8 cellular contexts compared by ENCODE assay signal in genomic region chr15:72784233-72784876, GRCh38. TPM values are rescaled to one million over a fixed set of nuclear protein-coding genes. Genes with fewer than 3 reads are reported as not detected.
DNase-seq lines count a peak whose midpoint lies in the region; ATAC-seq and TF ChIP-seq lines count a peak whose summit lies in the region.

No MANE protein-coding gene starts in this region.

- TF ChIP-seq CTCF in HEK293 (tag by site-specific recombination; IDR thresholded peaks at IDR 0.05): peak; percentile 68
- TF ChIP-seq CTCF in NB4 (IDR thresholded peaks at IDR 0.05; ENCODE audit: low read depth, low read length): peak; percentile 38
- no peak for TF ChIP-seq CTCF in coronary artery (IDR thresholded peaks at IDR 0.05)

- intact Hi-C loops in activated naive CD4-positive, alpha-beta T cell treated with anti-CD3 and anti-CD28 coated beads for 36 hours (cut with micrococcal nuclease): loop anchor here (1.0 to 5.0 kb wide), 6 partner anchors 297 to 868 kb away; partner anchors contain the start of gene HEXA

- peak; percentile 54 for ATAC-seq in left lobe of liver
- ATAC-seq in stimulated activated naive CD8-positive, alpha-beta T cell treated with anti-CD3 and anti-CD28 coated beads, Interleukin-15, amount 100 ng/mL, for 72 hours: peak; percentile 50

- peak; percentile 69 for DNase-seq in activated naive CD4-positive, alpha-beta T cell treated with anti-CD3 and anti-CD28 coated beads for 36 hours
- no peak for DNase-seq in activated naive CD4-positive, alpha-beta T cell treated with Interleukin-2 at 50 U/mL for 16 hours
- peak; percentile 91 for DNase-seq in NB4 (ENCODE audit: low read depth)
- DNase-seq in SK-N-DZ (ENCODE audit: low spot score): peak; percentile 73
- DNase-seq in coronary artery (ENCODE audit: low spot score): no peak
- peak; percentile 52 for DNase-seq in left lobe of liver (ENCODE audit: low spot score)
- DNase-seq in stimulated activated naive CD8-positive, alpha-beta T cell treated with anti-CD3 and anti-CD28 coated beads, Interleukin-15, amount 100 ng/mL, for 72 hours: peak in 1 of 2 donors; percentile 71

- no peaks in the 10 kb centered on the region for H3K9me3 Mint-ChIP-seq in activated naive CD4-positive, alpha-beta T cell treated with anti-CD3 and anti-CD28 coated beads for 36 hours
- H3K9me3 Mint-ChIP-seq in stimulated activated naive CD8-positive, alpha-beta T cell treated with anti-CD3 and anti-CD28 coated beads, Interleukin-15, amount 100 ng/mL, for 72 hours: no peaks in the 10 kb centered on the region

- H3K4me3 Mint-ChIP-seq in activated naive CD4-positive, alpha-beta T cell treated with anti-CD3 and anti-CD28 coated beads for 36 hours: peak overlapping the region; percentile 93
- H3K4me3 Mint-ChIP-seq in stimulated activated naive CD8-positive, alpha-beta T cell treated with anti-CD3 and anti-CD28 coated beads, Interleukin-15, amount 100 ng/mL, for 72 hours: peak overlapping the region; percentile 86 to 98

- CTCF ChIA-PET in activated naive CD4-positive, alpha-beta T cell treated with anti-CD3 and anti-CD28 coated beads for 36 hours (lab: Charles Lee): interaction anchor here (1.0 to 1.4 kb wide), 2 partner anchors 45 to 255 kb away, joined by 3 to 4 read pairs; no protein-coding TSS in a partner anchor
- CTCF ChIA-PET in HEK293 (lab: Yijun Ruan, JAX): interaction anchor here (0.6 to 3.4 kb wide), 11 partner anchors 11 to 496 kb away, joined by 3 to 18 read pairs (median 4); no protein-coding TSS in a partner anchor

- H3K4me3 ChIP-seq in HEK293 (ENCODE audit: low read depth, low read length) (peak overlapping the region; percentile 58), NB4 (ENCODE audit: low read depth, low read length) (peak overlapping the region; percentile 69), coronary artery (peak overlapping the region; percentile 97)

- peak overlapping the region; percentile 95 for H3K27ac Mint-ChIP-seq in activated naive CD4-positive, alpha-beta T cell treated with anti-CD3 and anti-CD28 coated beads for 36 hours
- peak overlapping the region; percentile 97 for H3K27ac Mint-ChIP-seq in stimulated activated naive CD8-positive, alpha-beta T cell treated with anti-CD3 and anti-CD28 coated beads, Interleukin-15, amount 100 ng/mL, for 72 hours

- POLR2A ChIA-PET in HEK293 (lab: Yijun Ruan, JAX): no interaction called here

- H3K27me3 Mint-ChIP-seq in activated naive CD4-positive, alpha-beta T cell treated with anti-CD3 and anti-CD28 coated beads for 36 hours (ENCODE audit: low read depth): no peaks in the 10 kb centered on the region
- H3K27me3 Mint-ChIP-seq in stimulated activated naive CD8-positive, alpha-beta T cell treated with anti-CD3 and anti-CD28 coated beads, Interleukin-15, amount 100 ng/mL, for 72 hours: no peaks in the 10 kb centered on the region

- H3K4me1 Mint-ChIP-seq in activated naive CD4-positive, alpha-beta T cell treated with anti-CD3 and anti-CD28 coated beads for 36 hours (ENCODE audit: low read depth): peaks cover 39% of the 10 kb centered on the region
- H3K4me1 Mint-ChIP-seq in stimulated activated naive CD8-positive, alpha-beta T cell treated with anti-CD3 and anti-CD28 coated beads, Interleukin-15, amount 100 ng/mL, for 72 hours: peaks cover 57% of the 10 kb centered on the region

- no peaks in the 10 kb centered on the region for H3K4me1 ChIP-seq in HEK293 (ENCODE audit: control insufficient read depth, insufficient read depth, low read length)

- H3K27ac ChIP-seq in HEK293 (ENCODE audit: extremely low read depth, low read depth, low read length) (peak overlapping the region; percentile 67), coronary artery (peak overlapping the region; percentile 88 to 93)

- no peaks in the 10 kb centered on the region for H3K9me3 ChIP-seq in HEK293 (ENCODE audit: control insufficient read depth, insufficient read depth, low read depth, low read length)

- H3K36me3 ChIP-seq in HEK293 (ENCODE audit: control insufficient read depth in 2 of 2, insufficient read depth in 1 of 2, low read length in 2 of 2): peaks cover 4 to 20% of the 10 kb centered on the region in 2 experiments; a peak in 1 of 3 replicates

- peaks cover 18% of the 10 kb centered on the region for H3K36me3 Mint-ChIP-seq in activated naive CD4-positive, alpha-beta T cell treated with anti-CD3 and anti-CD28 coated beads for 36 hours (ENCODE audit: low read depth)

- TF ChIP-seq POLR2A in NB4 (IDR thresholded peaks at IDR 0.05; ENCODE audit: extremely low read depth, insufficient read length): no peak

TF ChIP-seq in HEK293, 187 proteins besides CTCF, POLR2A, EP300 and RAD21 (continues in another document):
- TF ChIP-seq BCL11B (tag by site-specific recombination; IDR thresholded peaks at IDR 0.05; ENCODE audit: low read depth) (no peak), ZSCAN23 (tag by site-specific recombination; IDR thresholded peaks at IDR 0.05) (no peak), ZBTB20 (tag by site-specific recombination; IDR thresholded peaks at IDR 0.05) (no peak), ZSCAN30 (tag by site-specific recombination; IDR thresholded peaks at IDR 0.05) (peak; percentile 18; the same call in 1 of the 2 replicates), ZNF280C (tag by site-specific recombination; IDR thresholded peaks at IDR 0.05) (no peak), ZNF660 (tag by site-specific recombination; IDR thresholded peaks at IDR 0.05) (peak; percentile 92), ZBTB17 (tag by site-specific recombination; IDR thresholded peaks at IDR 0.05) (peak; percentile 93), RBAK (tag by site-specific recombination; IDR thresholded peaks at IDR 0.05) (no peak; the same call in 1 of the 2 replicates), ATF2 (tag by site-specific recombination; IDR thresholded peaks at IDR 0.05; ENCODE audit: low read depth) (peak; percentile 85), ZNF600 (tag by site-specific recombination; IDR thresholded peaks at IDR 0.05) (peak; percentile 79), ZBTB21 (tag by site-specific recombination; IDR thresholded peaks at IDR 0.05) (peak; percentile 14), ZNF311 (tag by site-specific recombination; IDR thresholded peaks at IDR 0.05; ENCODE audit: borderline replicate concordance) (no peak), PRDM1 (tag by site-specific recombination; IDR thresholded peaks at IDR 0.05) (peak; percentile 77), ZNF175 (tag by site-specific recombination; IDR thresholded peaks at IDR 0.05) (no peak), ZNF654 (tag by site-specific recombination; IDR thresholded peaks at IDR 0.05; ENCODE audit: low read depth) (peak; percentile 73), IKZF3 (tag by site-specific recombination; IDR thresholded peaks at IDR 0.05) (0 out of 2 replicates have a peak, but pooled peaks have one; percentile 25), ZNF366 (tag by site-specific recombination; conservative IDR thresholded peaks at IDR 0.05) (peak; percentile 53; the same call in 1 of the 2 replicates), ZNF324 (tag by site-specific recombination; IDR thresholded peaks at IDR 0.05) (no peak), OSR2 (tag by site-specific recombination; IDR thresholded peaks at IDR 0.05) (no peak), WT1 (tag by site-specific recombination; IDR thresholded peaks at IDR 0.05) (no peak), TCF7L2 (IDR thresholded peaks at IDR 0.05; ENCODE audit: borderline replicate concordance, low read depth, low read length) (no peak), ZNF155 (tag by site-specific recombination; IDR thresholded peaks at IDR 0.05) (no peak), KLF8 (tag by site-specific recombination; IDR thresholded peaks at IDR 0.05) (no peak)

RNA-seq across cellular contexts. Expression of gene ADPGK, which starts 0.8 kb away (rescaled TPM):
- total RNA-seq in activated naive CD4-positive, alpha-beta T cell treated with anti-CD3 and anti-CD28 coated beads for 36 hours: 10 to 100 TPM; 41.4 to 43.6 TPM
- 54.5 and 75.7 TPM in 2 replicates for polyA plus RNA-seq in SK-N-DZ (2014; cell fraction: cytosol; rRNA removed)
- polyA plus RNA-seq in SK-N-DZ (2014; cell fraction: nucleus; rRNA removed): 60.2 and 77.2 TPM in 2 replicates
- total RNA-seq in left lobe of liver: 17.8 TPM

Comparison
In these comparisons a context has a peak if more than half of its experiments do, and no peak if none do; other contexts are left out.
1. DNase-seq: peak in activated naive CD4-positive, alpha-beta T cell treated with anti-CD3 and anti-CD28 coated beads for 36 hours (single experiment), NB4 (single experiment), SK-N-DZ (single experiment) and left lobe of liver (single experiment); none in activated naive CD4-positive, alpha-beta T cell treated with Interleukin-2 at 50 U/mL for 16 hours (single experiment) and coronary artery (single experiment).
2. Peak in every context shown above with its lines, with median percentiles within 50 percentile points of each other: H3K4me3 ChIP-seq.